Comparison of ENCODE assay signal across 16 cellular contexts in genomic region chr20:46419882-46420281, GRCh38.
"Had no signal": no experiment of that assay in that cellular context is flagged by ENCODE, and none has a peak within 500 bp of the region (broad histone marks: within the 10 kb centered on the region; RNA-seq: fewer than 3 reads in every experiment).

No MANE protein-coding gene starts in this region.

- DNase-seq: KBM-7, MV-4-11, NCI-H1048, NCI-H1105, NCI-H1417, NCI-H1436 treated with DMSO at 0.1 percent for 48 hours, NCI-H1694, NCI-H187 treated with DMSO at 0.1 percent for 48 hours, NCI-H2029 treated with DMSO at 0.1 percent for 48 hours, NCI-H2107, NCI-H2227 treated with DMSO at 0.1 percent for 48 hours, NCI-H524, NCI-H526 treated with DMSO at 0.1 percent for 48 hours, NCI-H748 treated with DMSO at 0.1 percent for 48 hours, SHP77, SK-N-SH had no signal
